ENCODE assay signal across 1 cellular context in the genomic region with DNA sequence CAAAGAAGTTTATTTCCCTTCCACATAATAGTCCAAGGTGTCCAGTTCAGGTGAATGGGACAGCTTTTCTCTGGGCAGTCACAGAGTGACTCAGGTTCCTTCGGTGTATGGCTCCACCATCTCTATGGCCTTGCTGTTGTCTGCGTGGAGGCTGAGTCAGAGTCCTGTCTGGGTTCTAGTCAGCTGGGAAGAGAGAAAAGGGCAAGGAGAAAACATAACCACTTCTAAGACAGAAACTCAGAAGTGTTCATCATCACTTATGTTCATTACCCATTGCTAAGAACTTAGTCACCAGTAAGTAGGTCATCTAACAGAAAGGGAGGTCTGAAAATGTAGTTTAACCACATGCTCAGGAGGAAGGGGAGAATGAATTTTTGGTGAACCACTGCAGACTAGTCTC.
TF ChIP-seq lines count a peak whose summit lies in the region.

No MANE protein-coding gene starts in this region.

TF ChIP-seq in HepG2, 621 proteins besides CTCF, POLR2A, EP300 and RAD21:
- no peak for TF ChIP-seq ZSCAN31 (CRISPR knock-in tag; IDR thresholded peaks at IDR 0.05; ENCODE audit: low read depth)
- TF ChIP-seq FOSL2 (CRISPR knock-in tag; IDR thresholded peaks at IDR 0.05), result 0 out of 2 replicates have a peak, but pooled peaks have one; percentile 7
